Comparison of ENCODE assay signal across 20 cellular contexts in genomic region chr6:25010917-25011625, GRCh38.
DNase-seq lines count a peak whose midpoint lies in the region; ATAC-seq and TF ChIP-seq lines count a peak whose summit lies in the region.
"Had no signal": no experiment of that assay in that cellular context is flagged by ENCODE, and none has a peak within 500 bp of the region (broad histone marks: within the 10 kb centered on the region; RNA-seq: fewer than 3 reads in every experiment).

No MANE protein-coding gene starts in this region.

- peaks cover 7% of the 10 kb centered on the region for H3K36me3 Mint-ChIP-seq in natural killer cell treated with Interleukin-12 subunit alpha and Interleukin-12 subunit beta and Interleukin-15 and Interleukin-18, amount 100 ng/mL, for 72 hours
- no peaks in the 10 kb centered on the region for H3K36me3 Mint-ChIP-seq in natural killer cell
- H3K36me3 Mint-ChIP-seq in activated T-helper 17 cell treated with anti-CD3 and anti-CD28 coated beads, Interleukin-2, amount 50 U/mL, for 72 hours (ENCODE audit: low read depth): peaks cover 20% of the 10 kb centered on the region

- TF ChIP-seq CTCF in natural killer cell (IDR thresholded peaks at IDR 0.05): no peak

- no peaks in the 10 kb centered on the region for H3K9me3 Mint-ChIP-seq in natural killer cell treated with Interleukin-12 subunit alpha and Interleukin-12 subunit beta and Interleukin-15 and Interleukin-18, amount 100 ng/mL, for 72 hours
- H3K9me3 Mint-ChIP-seq in natural killer cell: no peaks in the 10 kb centered on the region
- no peaks in the 10 kb centered on the region for H3K9me3 Mint-ChIP-seq in activated T-helper 17 cell treated with anti-CD3 and anti-CD28 coated beads, Interleukin-2, amount 50 U/mL, for 72 hours
- H3K9me3 Mint-ChIP-seq: activated CD4-positive, alpha-beta T cell treated with anti-CD3 and anti-CD28 coated beads, Interleukin-2, amount 10 ng/mL, durations not matched to agents 7 days and 5 days; activated naive CD4-positive, alpha-beta T cell treated with anti-CD3 and anti-CD28 coated beads, Interleukin-2, amount 50 U/mL, for 72 hours; effector memory CD8-positive, alpha-beta T cell had no signal

- peak overlapping the region; percentile 91 to 95 for H3K27ac Mint-ChIP-seq in natural killer cell treated with Interleukin-12 subunit alpha and Interleukin-12 subunit beta and Interleukin-15 and Interleukin-18, amount 100 ng/mL, for 72 hours
- peak overlapping the region in 1 of 2 donors; percentile 95 for H3K27ac Mint-ChIP-seq in natural killer cell
- no peak overlapping the region for H3K27ac Mint-ChIP-seq in activated T-helper 17 cell treated with anti-CD3 and anti-CD28 coated beads, Interleukin-2, amount 50 U/mL, for 72 hours

- H3K4me3 Mint-ChIP-seq in natural killer cell treated with Interleukin-12 subunit alpha and Interleukin-12 subunit beta and Interleukin-15 and Interleukin-18, amount 100 ng/mL, for 72 hours: peak overlapping the region; percentile 30
- H3K4me3 Mint-ChIP-seq in natural killer cell: no peak overlapping the region
- no peak overlapping the region for H3K4me3 Mint-ChIP-seq in activated T-helper 17 cell treated with anti-CD3 and anti-CD28 coated beads, Interleukin-2, amount 50 U/mL, for 72 hours
- H3K4me3 Mint-ChIP-seq: activated CD4-positive, alpha-beta T cell treated with anti-CD3 and anti-CD28 coated beads, Interleukin-2, amount 10 ng/mL, durations not matched to agents 7 days and 5 days; effector memory CD8-positive, alpha-beta T cell had no signal

- no peak for DNase-seq in natural killer cell treated with Interleukin-12 subunit alpha and Interleukin-12 subunit beta and Interleukin-15 and Interleukin-18, amount 100 ng/mL, for 72 hours (ENCODE audit: low spot score)
- DNase-seq in natural killer cell (no peak), fibroblast of peridontal ligament (ENCODE audit: extremely low read depth) (peak; percentile 69)
- DNase-seq in stimulated activated CD4-positive, alpha-beta T cell treated with anti-CD3 and anti-CD28 coated beads, Interleukin-12 subunit alpha, Interleukin-12 subunit beta, amount 100 ng/mL, for 4 hours: no peak
- no peak for DNase-seq in activated effector memory CD4-positive, alpha-beta T cell treated with Interleukin-2 at 50 U/mL for 16 hours
- DNase-seq: activated CD4-positive, alpha-beta T cell treated with anti-CD3 and anti-CD28 coated beads, Interleukin-2, amount 10 ng/mL, durations not matched to agents 7 days and 5 days; activated T-cell treated with anti-CD3 and anti-CD28 coated beads for 4 hours; effector memory CD8-positive, alpha-beta T cell; gastrocnemius medialis; GOT3; left lung; NCI-H187 treated with DMSO at 0.1 percent for 48 hours; NCI-H510A treated with DMSO at 0.1 percent for 48 hours; stimulated activated naive CD4-positive, alpha-beta T cell treated with Interleukin-2 at 50 U/mL for 16 hours; upper lobe of left lung had no signal

- intact Hi-C loops in natural killer cell (cut with micrococcal nuclease): no loop called here

- no peaks in the 10 kb centered on the region for H3K27me3 Mint-ChIP-seq in natural killer cell treated with Interleukin-12 subunit alpha and Interleukin-12 subunit beta and Interleukin-15 and Interleukin-18, amount 100 ng/mL, for 72 hours
- H3K27me3 Mint-ChIP-seq in natural killer cell (ENCODE audit: low read depth in 2 of 2): no peaks in the 10 kb centered on the region
- no peaks in the 10 kb centered on the region for H3K27me3 Mint-ChIP-seq in activated T-helper 17 cell treated with anti-CD3 and anti-CD28 coated beads, Interleukin-2, amount 50 U/mL, for 72 hours
- H3K27me3 Mint-ChIP-seq: activated CD4-positive, alpha-beta T cell treated with anti-CD3 and anti-CD28 coated beads, Interleukin-2, amount 10 ng/mL, durations not matched to agents 7 days and 5 days; effector memory CD8-positive, alpha-beta T cell had no signal

- peaks cover 76 to 92% of the 10 kb centered on the region in 2 donors for H3K4me1 Mint-ChIP-seq in natural killer cell treated with Interleukin-12 subunit alpha and Interleukin-12 subunit beta and Interleukin-15 and Interleukin-18, amount 100 ng/mL, for 72 hours (ENCODE audit: low read depth in 2 of 2)
- H3K4me1 Mint-ChIP-seq in natural killer cell: peaks cover 67 to 71% of the 10 kb centered on the region in 2 donors
- peaks cover 54% of the 10 kb centered on the region for H3K4me1 Mint-ChIP-seq in activated T-helper 17 cell treated with anti-CD3 and anti-CD28 coated beads, Interleukin-2, amount 50 U/mL, for 72 hours

- ATAC-seq in natural killer cell treated with Interleukin-12 subunit alpha and Interleukin-12 subunit beta and Interleukin-15 and Interleukin-18, amount 100 ng/mL, for 72 hours: no peak
- ATAC-seq in natural killer cell (no peak), SK-N-SH treated with all-trans-retinoic acid at 6 μM for 48 hours (peak; percentile 30; the same call in 2 of the 3 replicates), HG03039 (IDR thresholded peaks at IDR 0.05; ENCODE audit: unreplicated experiment) (no peak)
- ATAC-seq in activated T-helper 17 cell treated with anti-CD3 and anti-CD28 coated beads, Interleukin-2, amount 50 U/mL, for 72 hours (replicated peaks): no peak
- ATAC-seq: activated naive CD4-positive, alpha-beta T cell treated with anti-CD3 and anti-CD28 coated beads, Interleukin-2, amount 50 U/mL, for 72 hours; effector memory CD8-positive, alpha-beta T cell; gastrocnemius medialis; GM12878; left lung had no signal

TF ChIP-seq in SK-N-SH treated with all-trans-retinoic acid at 6 μM for 48 hours, 23 proteins besides CTCF, POLR2A, EP300 and RAD21:
- TF ChIP-seq RARB (CRISPR knock-in tag; IDR thresholded peaks at IDR 0.05) (no peak), CREB5 (CRISPR knock-in tag; IDR thresholded peaks at IDR 0.05; ENCODE audit: low read depth) (no peak), POU6F1 (CRISPR knock-in tag; IDR thresholded peaks at IDR 0.05; ENCODE audit: borderline replicate concordance, low read depth) (no peak), PPARA (CRISPR knock-in tag; IDR thresholded peaks at IDR 0.05; ENCODE audit: borderline replicate concordance) (no peak)
